19 cellular contexts compared by ENCODE assay signal in the genomic region with DNA sequence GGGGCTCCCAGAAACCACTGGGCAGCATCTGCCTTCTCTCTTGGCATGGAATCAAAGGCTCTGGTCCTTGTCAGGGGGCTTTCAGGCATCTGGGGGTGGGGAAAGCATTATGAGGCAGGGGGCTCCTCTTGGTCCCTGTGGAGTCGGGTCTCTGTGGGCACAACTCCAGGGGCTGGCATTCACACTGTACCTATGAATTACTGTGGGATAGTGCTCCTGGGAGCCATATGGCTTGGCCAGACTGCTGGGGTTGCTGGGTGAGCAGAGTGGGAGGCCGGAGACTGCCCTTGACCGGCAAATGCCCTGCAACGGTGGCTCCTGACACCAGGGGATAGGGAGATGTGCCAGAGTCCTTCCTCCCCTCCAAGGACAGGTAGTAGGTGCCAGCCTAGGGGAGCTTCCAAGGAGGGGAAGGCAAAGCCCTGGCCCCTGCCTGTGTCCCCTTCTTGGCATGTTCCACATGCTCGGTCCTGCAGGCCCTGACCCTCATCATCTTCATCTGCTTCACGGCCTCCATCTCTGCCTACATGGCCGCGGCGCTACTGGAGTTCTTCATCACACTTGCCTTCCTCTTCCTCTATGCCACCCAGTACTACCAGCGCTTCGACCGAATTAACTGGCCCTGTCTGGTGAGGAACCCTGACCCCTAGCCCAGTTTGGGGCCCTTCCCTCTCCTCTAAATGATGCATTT. TPM values are rescaled to one million over a fixed set of nuclear protein-coding genes. Genes with fewer than 3 reads are reported as not detected.
DNase-seq lines count a peak whose midpoint lies in the region; ATAC-seq and TF ChIP-seq lines count a peak whose summit lies in the region.
"Had no signal": no experiment of that assay in that cellular context is flagged by ENCODE, and none has a peak within 500 bp of the region (broad histone marks: within the 10 kb centered on the region; RNA-seq: fewer than 3 reads in every experiment).

No MANE protein-coding gene starts in this region.

- H3K9me3 ChIP-seq in cardiac muscle cell (ENCODE audit: low read depth) = no peaks in the 10 kb centered on the region

- intact Hi-C loops in Right ventricle myocardium superior (cut with DNase I) = loop anchor here (10.0 kb wide), 1 partner anchor 113 kb away; no protein-coding TSS in a partner anchor

- no peak for ATAC-seq in Right ventricle myocardium superior (ENCODE audit: poor library complexity)
- ATAC-seq: HCT116 had no signal

- DNase-seq in cardiac muscle cell (ENCODE audit: low read depth in 1 of 2, low spot score in 1 of 2) = peak in 1 of 2 donors; percentile 57
- no peak for DNase-seq in Right ventricle myocardium superior
- DNase-seq in caudate nucleus (lab: John Stamatoyannopoulos, UW) = peak in 1 of 61 donors; percentile 28
- no peak for DNase-seq in NCI-H524 (lab: John Stamatoyannopoulos, UW)
- no peak for DNase-seq in putamen (ENCODE audit: low spot score)
- DNase-seq in SHP77 treated with DMSO at 0.1 percent for 48 hours (lab: John Stamatoyannopoulos, UW) = no peak
- DNase-seq: DMS53, GOT3, KG1, NCI-H1092 treated with DMSO at 0.1 percent for 48 hours, NCI-H146, NCI-H2029 treated with DMSO at 0.1 percent for 48 hours, NCI-H345, NCI-H526 had no signal

- no peak overlapping the region for H3K4me3 ChIP-seq in cardiac muscle cell

- peak overlapping the region; percentile 86 for H3K27ac ChIP-seq in cardiac muscle cell
- peak overlapping the region; percentile 99 for H3K27ac ChIP-seq in caudate nucleus (ENCODE audit: low read depth, low read length)
- H3K27ac ChIP-seq in layer of hippocampus (ENCODE audit: low read depth, low read length) = peak overlapping the region; percentile 94
- peak overlapping the region; percentile 96 for H3K27ac ChIP-seq in temporal lobe (ENCODE audit: low read depth, low read length)
- H3K27ac ChIP-seq: HL-60 had no signal

- H3K27me3 ChIP-seq in cardiac muscle cell (no peaks in the 10 kb centered on the region), layer of hippocampus (ENCODE audit: control insufficient read depth, insufficient read depth, low read length) (no peaks in the 10 kb centered on the region)

- no peak for TF ChIP-seq CTCF in cardiac muscle cell (IDR thresholded peaks at IDR 0.05; ENCODE audit: low read depth, low read length)

- peaks cover 26% of the 10 kb centered on the region for H3K36me3 ChIP-seq in cardiac muscle cell

- H3K4me1 ChIP-seq in cardiac muscle cell (ENCODE audit: low read depth) = no peaks in the 10 kb centered on the region

RNA-seq across cellular contexts. Expression of a gene that starts 1.2 kb away (rescaled TPM):
- total RNA-seq in cardiac muscle cell (0.21 and 0.49 TPM in 2 replicates), Right ventricle myocardium superior (0.27 TPM), temporal lobe (1.5 TPM)
- polyA plus RNA-seq in cardiac muscle cell = 25.2 and 31.4 TPM in 2 replicates
- total RNA-seq: HT-29 had no signal

RNA-seq across cellular contexts. Expression of a gene that starts 5.4 kb away (rescaled TPM):
- total RNA-seq in cardiac muscle cell (not detected in 2 replicates), Right ventricle myocardium superior (not detected), temporal lobe (not detected)
- polyA plus RNA-seq in cardiac muscle cell = 3.2 and 7.9 TPM in 2 replicates
- total RNA-seq: HT-29 had no signal

RNA-seq across cellular contexts. Expression of a gene that starts 13.0 kb away (rescaled TPM):
- 20.5 and 36.6 TPM in 2 replicates for total RNA-seq in cardiac muscle cell
- polyA plus RNA-seq in cardiac muscle cell = 16.7 and 22.2 TPM in 2 replicates
- 3.2 TPM for total RNA-seq in Right ventricle myocardium superior
- total RNA-seq in temporal lobe = 11.1 TPM
- total RNA-seq: HT-29 had no signal

RNA-seq across cellular contexts. Expression of a gene that starts 25.3 kb away (rescaled TPM):
- 66.6 and 74.0 TPM in 2 replicates for total RNA-seq in cardiac muscle cell
- 43.8 and 55.1 TPM in 2 replicates for polyA plus RNA-seq in cardiac muscle cell
- total RNA-seq in Right ventricle myocardium superior = 10.3 TPM
- 155 TPM for total RNA-seq in temporal lobe
- total RNA-seq: HT-29 had no signal

RNA-seq across cellular contexts. Expression of a gene that starts 30.1 kb away (rescaled TPM):
- total RNA-seq in cardiac muscle cell (4,520 and 8,484 TPM in 2 replicates), Right ventricle myocardium superior (4,934 TPM), temporal lobe (not detected)
- 2,795 and 4,145 TPM in 2 replicates for polyA plus RNA-seq in cardiac muscle cell
- total RNA-seq: HT-29 had no signal
